Comparison of ENCODE assay signal across 30 cellular contexts in genomic region chr3:156463123-156463522, GRCh38.
"Had no signal": no experiment of that assay in that cellular context is flagged by ENCODE, and none has a peak within 500 bp of the region (broad histone marks: within the 10 kb centered on the region; RNA-seq: fewer than 3 reads in every experiment).

No MANE protein-coding gene starts in this region.

- H3K4me3 ChIP-seq: coronary artery, esophagus muscularis mucosa, gastroesophageal sphincter, heart left ventricle, hepatocyte, lower lobe of right lung, mucosa of descending colon, prostate gland, right atrium auricular region, smooth muscle cell, suprapubic skin, transverse colon, upper lobe of right lung, uterus had no signal

- FAIRE-seq: endothelial cell of umbilical vein, keratinocyte had no signal

- H3K27me3 ChIP-seq: esophagus muscularis mucosa, gastroesophageal sphincter, heart left ventricle, hepatocyte, right atrium auricular region, suprapubic skin, transverse colon, upper lobe of right lung, uterus had no signal

- H3K27ac Mint-ChIP-seq: naive thymus-derived CD4-positive, alpha-beta T cell; nephron had no signal

- H3K27me3 Mint-ChIP-seq: stimulated activated naive CD8-positive, alpha-beta T cell treated with anti-CD3 and anti-CD28 coated beads, Interleukin-15, amount 100 ng/mL, for 72 hours had no signal

- ATAC-seq: foreskin keratinocyte; gastroesophageal sphincter; heart left ventricle; left ventricle myocardium superior; lower lobe of right lung; mucosa of descending colon; naive thymus-derived CD4-positive, alpha-beta T cell; sciatic nerve; stimulated activated naive CD8-positive, alpha-beta T cell treated with anti-CD3 and anti-CD28 coated beads, Interleukin-15, amount 100 ng/mL, for 72 hours; upper lobe of right lung had no signal

- H3K4me1 Mint-ChIP-seq: stimulated activated naive CD8-positive, alpha-beta T cell treated with anti-CD3 and anti-CD28 coated beads, Interleukin-15, amount 100 ng/mL, for 72 hours had no signal

- H3K4me1 ChIP-seq: lower lobe of right lung, prostate gland, right atrium auricular region, upper lobe of right lung, uterus had no signal

- H3K9me3 Mint-ChIP-seq: nephron; stimulated activated naive CD8-positive, alpha-beta T cell treated with anti-CD3 and anti-CD28 coated beads, Interleukin-15, amount 100 ng/mL, for 72 hours had no signal

- H3K4me2 ChIP-seq: hepatocyte, smooth muscle cell had no signal

- H3K36me3 ChIP-seq: esophagus muscularis mucosa, gastroesophageal sphincter, heart left ventricle, lower lobe of right lung, prostate gland, right atrium auricular region, suprapubic skin, transverse colon, upper lobe of right lung, uterus had no signal

- H3K79me2 ChIP-seq: hepatocyte had no signal

- H3K27ac ChIP-seq: esophagus muscularis mucosa, foreskin keratinocyte, gastroesophageal sphincter, heart left ventricle, hepatocyte, lower lobe of right lung, prostate gland, right atrium auricular region, suprapubic skin, transverse colon, upper lobe of right lung, uterus had no signal

- H2AFZ ChIP-seq: hepatocyte had no signal

- H3K9me3 ChIP-seq: esophagus muscularis mucosa, gastroesophageal sphincter, heart left ventricle, lower lobe of right lung, mucosa of descending colon, prostate gland, right atrium auricular region, suprapubic skin, transverse colon, upper lobe of right lung, uterus had no signal

- DNase-seq: dermis blood vessel endothelial cell; effector memory CD4-positive, alpha-beta T cell; heart left ventricle; left ventricle myocardium superior; lower lobe of right lung; mucosa of descending colon; naive thymus-derived CD4-positive, alpha-beta T cell; nucleus accumbens; stimulated activated CD4-positive, alpha-beta T cell treated with anti-CD3 and anti-CD28 coated beads, Interleukin-12 subunit alpha, Interleukin-12 subunit beta, amount 100 ng/mL, for 4 hours; stimulated activated CD4-positive, alpha-beta T cell treated with anti-CD3 and anti-CD28 coated beads, Interleukin-1b, Interleukin-23, amount 100 ng/mL, for 48 hours; stimulated activated CD4-positive, alpha-beta T cell treated with anti-CD3 and anti-CD28 coated beads, Interleukin-4, amount 100 ng/mL, for 1 hour; stimulated activated CD8-positive, alpha-beta memory T cell treated with anti-CD3 and anti-CD28 coated beads, Interleukin-4, amount 100 ng/mL, for 48 hours; stimulated activated naive CD4-positive, alpha-beta T cell; stimulated activated naive CD8-positive, alpha-beta T cell treated with anti-CD3 and anti-CD28 coated beads, Interleukin-15, amount 100 ng/mL, for 72 hours; transverse colon; upper lobe of right lung; uterus had no signal

- H3K4me3 Mint-ChIP-seq: naive thymus-derived CD4-positive, alpha-beta T cell; nephron; stimulated activated naive CD8-positive, alpha-beta T cell treated with anti-CD3 and anti-CD28 coated beads, Interleukin-15, amount 100 ng/mL, for 72 hours had no signal

- H3K36me3 Mint-ChIP-seq: naive thymus-derived CD4-positive, alpha-beta T cell had no signal
